7 cellular contexts compared by ENCODE assay signal in genomic region chr20:742156-742555, GRCh38. TPM values are rescaled to one million over a fixed set of nuclear protein-coding genes. Genes with fewer than 3 reads are reported as not detected.
"Had no signal": no experiment of that assay in that cellular context is flagged by ENCODE, and none has a peak within 500 bp of the region (broad histone marks: within the 10 kb centered on the region; RNA-seq: fewer than 3 reads in every experiment).

No MANE protein-coding gene starts in this region.

- H3K4me1 ChIP-seq: HAP-1 had no signal

- FAIRE-seq: HTR-8/SVneo had no signal

- H2AFZ ChIP-seq: GM23338 had no signal

- H3K36me3 ChIP-seq: HAP-1 had no signal

- H3K4me3 ChIP-seq: GM23338, HAP-1 had no signal

- DNase-seq: H7, KG1 had no signal

- ATAC-seq: GM23338, HCT116 had no signal

- H3K4me2 ChIP-seq: GM23338 had no signal

RNA-seq across cellular contexts. Expression of gene SLC52A3, which starts 26.1 kb away (rescaled TPM):
- polyA plus RNA-seq: IgD-negative memory B cell had no signal
